8 cellular contexts compared by ENCODE assay signal in the genomic region with DNA sequence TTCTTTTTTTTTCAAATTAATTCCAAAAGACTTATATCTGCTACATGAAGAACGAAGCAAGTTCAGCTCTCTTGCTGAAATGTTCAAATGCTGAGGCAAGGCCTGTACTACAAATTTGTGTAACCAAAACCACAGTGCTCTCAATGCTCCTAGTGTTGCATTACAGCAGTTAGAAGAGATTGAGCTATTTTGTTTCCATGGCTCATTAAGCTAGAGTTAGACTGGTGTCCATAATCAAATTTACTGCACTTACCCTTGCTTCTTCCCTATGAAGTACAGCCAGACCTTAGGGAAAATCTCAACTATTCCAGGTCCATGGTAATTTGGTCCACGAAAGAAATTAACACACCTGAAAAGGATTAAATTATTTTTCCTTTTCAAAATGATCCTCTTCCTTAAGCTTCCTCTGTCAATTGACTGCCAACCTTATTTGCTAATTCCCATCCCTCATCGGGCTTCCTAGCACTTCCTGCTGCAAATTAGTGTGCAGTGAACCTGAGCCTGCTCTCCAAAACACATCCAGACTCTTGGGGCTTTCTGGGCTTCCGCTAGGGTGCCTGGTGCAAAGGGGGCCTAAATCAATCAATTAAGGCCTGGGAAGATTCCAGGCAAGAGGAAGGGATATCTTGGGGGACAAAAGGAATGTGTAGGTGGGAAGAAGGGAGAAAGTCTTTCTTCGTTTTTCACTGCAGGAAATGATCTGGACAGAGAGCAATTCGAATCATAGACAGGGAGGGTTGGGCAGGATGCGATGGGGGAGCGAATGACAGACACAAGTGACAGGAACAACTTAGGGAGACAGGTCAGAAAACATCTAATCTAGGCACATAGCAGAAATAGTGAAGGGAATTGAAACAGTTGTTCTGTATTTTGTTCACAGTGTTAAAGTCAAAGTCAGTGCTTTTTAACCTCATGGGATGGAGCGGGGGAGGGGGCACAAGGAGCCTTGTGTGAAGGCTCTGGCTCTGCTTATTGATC.
A peak's percentile ranks its signal among the peaks of the same experiment; 100 is the strongest.
DNase-seq lines count a peak whose midpoint lies in the region; ATAC-seq lines count a peak whose summit lies in the region.

No MANE protein-coding gene starts in this region.

- no peak overlapping the region for H3K14ac ChIP-seq in mesenchymal stem cell (ENCODE audit: low read length in 2 of 2)

- 30% methylated on average over 8 of the region's 9 CpGs for WGBS in mesenchymal stem cell

- H2AFZ ChIP-seq in mesenchymal stem cell (ENCODE audit: low read depth, low read length), result peak overlapping the region; percentile 70

- ATAC-seq in HG02885 (IDR thresholded peaks at IDR 0.05; ENCODE audit: poor library complexity, unreplicated experiment), result peak; percentile 49
- ATAC-seq in GM18858 (IDR thresholded peaks at IDR 0.05; ENCODE audit: unreplicated experiment), result no peak

- H3K27ac Mint-ChIP-seq in CD4-positive, alpha-beta memory T cell, result no peak overlapping the region

- H3K23ac ChIP-seq in mesenchymal stem cell (ENCODE audit: low read length in 2 of 2), result no peak overlapping the region

- H3K18ac ChIP-seq in mesenchymal stem cell (ENCODE audit: low read depth in 1 of 2, low read length in 2 of 2), result peak overlapping the region; percentile 4 to 79

- peak overlapping the region; percentile 80 for H3K27ac ChIP-seq in CD4-positive, alpha-beta memory T cell (ENCODE audit: low read depth, low read length)
- H3K27ac ChIP-seq in mesenchymal stem cell (ENCODE audit: low read length, poor library complexity, severe bottlenecking), result peak overlapping the region; percentile 71

- no peak overlapping the region for H3K4me3 Mint-ChIP-seq in CD4-positive, alpha-beta memory T cell

- no peak overlapping the region for H2BK120ac ChIP-seq in mesenchymal stem cell (ENCODE audit: low read depth, low read length)

- H2AK5ac ChIP-seq in mesenchymal stem cell (ENCODE audit: low read length, severe bottlenecking), result no peak overlapping the region

- peak overlapping the region; percentile 65 for H4K8ac ChIP-seq in mesenchymal stem cell (ENCODE audit: low read length)

- POLR2A ChIA-PET in CD4-positive, alpha-beta memory T cell (lab: Charles Lee; ENCODE audit: partially characterized antibody), result interaction anchor here (1.0 to 3.1 kb wide), 13 partner anchors 9 to 123 kb away, joined by 3 to 42 read pairs (median 7); no protein-coding TSS in a partner anchor

- H3K9me3 Mint-ChIP-seq in CD4-positive, alpha-beta memory T cell, result no peaks in the 10 kb centered on the region

- H3K4me1 Mint-ChIP-seq in CD4-positive, alpha-beta memory T cell, result peaks cover 0 to 10% (median 5%) of the 10 kb centered on the region in 4 donors

- H2BK12ac ChIP-seq in mesenchymal stem cell (ENCODE audit: low read length in 2 of 2), result peak overlapping the region in 1 of 2 experiments; percentile 71

- peak overlapping the region; percentile 83 for H3K9ac ChIP-seq in mesenchymal stem cell (ENCODE audit: low read length)

- H2BK5ac ChIP-seq in mesenchymal stem cell (ENCODE audit: low read depth, low read length, poor library complexity, severe bottlenecking), result no peak overlapping the region

- H3K4me2 ChIP-seq in mesenchymal stem cell (ENCODE audit: low read length, poor library complexity, severe bottlenecking), result no peak overlapping the region

- no peak overlapping the region for H2BK15ac ChIP-seq in mesenchymal stem cell (ENCODE audit: low read depth, poor library complexity, severe bottlenecking)

- no peak overlapping the region for H4K91ac ChIP-seq in mesenchymal stem cell (ENCODE audit: low read length)

- CTCF ChIA-PET in CD4-positive, alpha-beta memory T cell (lab: Charles Lee; ENCODE audit: partially characterized antibody), result interaction anchor here (0.8 to 3.8 kb wide), 9 partner anchors 18 to 91 kb away, joined by 3 to 51 read pairs (median 6); no protein-coding TSS in a partner anchor

- H3K4ac ChIP-seq in mesenchymal stem cell (ENCODE audit: low read depth in 1 of 2, low read length in 2 of 2), result no peak overlapping the region

- H3K27me3 Mint-ChIP-seq in CD4-positive, alpha-beta memory T cell, result no peaks in the 10 kb centered on the region

- no peaks in the 10 kb centered on the region for H3K27me3 ChIP-seq in CD4-positive, alpha-beta memory T cell (ENCODE audit: insufficient read depth, low read length)
- H3K27me3 ChIP-seq in mesenchymal stem cell (ENCODE audit: control insufficient read depth in 1 of 2, insufficient read depth in 1 of 2, low read length in 2 of 2), result no peaks in the 10 kb centered on the region

- H3K79me1 ChIP-seq in mesenchymal stem cell (replicated peaks; ENCODE audit: low read length, poor library complexity, severe bottlenecking), result no peaks in the 10 kb centered on the region

- no peaks in the 10 kb centered on the region for H3K36me3 ChIP-seq in CD4-positive, alpha-beta memory T cell (ENCODE audit: insufficient read depth, low read length)
- no peaks in the 10 kb centered on the region for H3K36me3 ChIP-seq in mesenchymal stem cell (ENCODE audit: control insufficient read depth in 1 of 2, insufficient read depth in 2 of 2, low read depth in 1 of 2, low read length in 2 of 2)

- H3K4me1 ChIP-seq in CD4-positive, alpha-beta memory T cell (ENCODE audit: insufficient read depth, low read length), result peaks cover 61% of the 10 kb centered on the region
- H3K4me1 ChIP-seq in mesenchymal stem cell (ENCODE audit: control insufficient read depth, insufficient read depth, low read depth, low read length), result peaks cover 7% of the 10 kb centered on the region

- intact Hi-C loops in CD4-positive, alpha-beta memory T cell (cut with micrococcal nuclease), result no loop called here

- no peaks in the 10 kb centered on the region for H3K9me3 ChIP-seq in CD4-positive, alpha-beta memory T cell (ENCODE audit: control insufficient read depth in 1 of 2, low read length in 2 of 2)
- H3K9me3 ChIP-seq in mesenchymal stem cell (ENCODE audit: control insufficient read depth, low read length), result no peaks in the 10 kb centered on the region

- peak in 1 of 5 donors; percentile 17 for DNase-seq in CD4-positive, alpha-beta memory T cell
- DNase-seq in activated CD4-positive, alpha-beta T cell treated with anti-CD3 and anti-CD28 coated beads, Interleukin-2, amount 50 U/mL, for 48 hours, result peak; percentile 12 to 34
- DNase-seq in mesenchymal stem cell (peak; percentile 48), NCI-H146 (lab: John Stamatoyannopoulos, UW) (no peak), mucosa of gallbladder (ENCODE audit: low spot score) (no peak), NCI-H226 (no peak)

- no peaks in the 10 kb centered on the region for H3K36me3 Mint-ChIP-seq in CD4-positive, alpha-beta memory T cell

- H3K4me3 ChIP-seq in CD4-positive, alpha-beta memory T cell (ENCODE audit: low read length in 2 of 2), result no peak overlapping the region
- H3K4me3 ChIP-seq in mesenchymal stem cell (ENCODE audit: insufficient read depth in 1 of 2, low read depth in 1 of 2, low read length in 2 of 2), result peak overlapping the region in 1 of 2 experiments; percentile 68

Comparison
In these comparisons a context has a peak if more than half of its experiments do, and no peak if none do; other contexts are left out.
1. DNase-seq: peak in activated CD4-positive, alpha-beta T cell treated with anti-CD3 and anti-CD28 coated beads, Interleukin-2, amount 50 U/mL, for 48 hours (2 of 2) and mesenchymal stem cell (single experiment); none in NCI-H146 (single experiment), mucosa of gallbladder (single experiment) and NCI-H226 (single experiment).